ENCODE assay signal across 1 cellular context in the genomic region with DNA sequence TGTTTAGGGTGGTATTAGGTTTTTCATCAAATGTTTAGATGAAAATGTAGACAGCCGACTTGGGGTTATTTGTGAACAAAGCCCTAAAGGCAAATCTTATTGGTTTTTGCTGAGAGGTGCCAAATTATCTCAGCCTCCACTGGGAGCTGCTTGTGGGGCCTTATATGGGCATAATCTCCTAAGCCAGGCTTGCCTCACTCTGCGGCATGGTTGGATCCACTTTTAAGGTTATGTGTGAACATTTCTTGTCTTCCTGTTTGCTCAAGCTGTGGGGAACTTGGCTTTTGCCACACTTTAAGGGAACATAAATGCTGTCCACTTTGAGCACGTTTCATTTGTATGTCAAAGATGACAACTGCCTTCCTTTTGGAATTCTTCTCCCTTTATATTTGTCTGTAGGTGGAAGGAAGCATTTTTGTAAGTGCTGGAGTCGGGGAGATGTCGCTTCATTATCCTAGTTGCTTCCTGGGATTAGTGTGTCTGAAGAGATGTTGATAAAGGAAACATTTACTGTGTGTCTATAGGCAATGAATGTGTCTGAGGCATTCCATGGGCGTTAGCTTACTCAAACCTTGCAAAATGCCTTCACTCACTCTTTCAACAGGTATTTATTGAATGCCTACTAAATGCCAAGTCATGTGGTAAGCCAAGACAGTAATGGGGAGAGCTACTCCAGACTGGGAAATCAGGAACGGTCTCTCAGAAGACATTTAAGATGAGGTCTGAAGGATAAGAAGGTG.
TF ChIP-seq lines count a peak whose summit lies in the region.

No MANE protein-coding gene starts in this region.

TF ChIP-seq in HEK293, 187 proteins besides CTCF, POLR2A, EP300 and RAD21 (continued from another document):
- TF ChIP-seq ZNF677 (tag by site-specific recombination; IDR thresholded peaks at IDR 0.05) = peak; percentile 74
- TF ChIP-seq ZNF426 (tag by site-specific recombination; IDR thresholded peaks at IDR 0.05) = no peak
- TF ChIP-seq SCRT2 (tag by site-specific recombination; IDR thresholded peaks at IDR 0.05) = peak; percentile 64; the same call in 1 of the 2 replicates
- peak; percentile 57; the same call in 1 of the 2 replicates for TF ChIP-seq OVOL3 (tag by site-specific recombination; IDR thresholded peaks at IDR 0.05)
- TF ChIP-seq ZNF473 (tag by site-specific recombination; IDR thresholded peaks at IDR 0.05) = no peak
- TF ChIP-seq, protein P1, sequence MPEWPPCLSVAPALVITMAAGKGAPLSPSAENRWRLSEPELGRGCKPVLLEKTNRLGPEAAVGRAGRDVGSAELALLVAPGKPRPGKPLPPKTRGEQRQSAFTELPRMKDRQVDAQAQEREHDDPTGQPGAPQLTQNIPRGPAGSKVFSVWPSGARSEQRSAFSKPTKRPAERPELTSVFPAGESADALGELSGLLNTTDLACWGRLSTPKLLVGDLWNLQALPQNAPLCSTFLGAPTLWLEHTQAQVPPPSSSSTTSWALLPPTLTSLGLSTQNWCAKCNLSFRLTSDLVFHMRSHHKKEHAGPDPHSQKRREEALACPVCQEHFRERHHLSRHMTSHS (tag by site-specific recombination; IDR thresholded peaks at IDR 0.05) = no peak
